Comparison of ENCODE assay signal across 23 cellular contexts in genomic region chr14:71001742-71002141, GRCh38.
A peak's percentile ranks its signal among the peaks of the same experiment; 100 is the strongest.
DNase-seq lines count a peak whose midpoint lies in the region; ATAC-seq, FAIRE-seq and TF ChIP-seq lines count a peak whose summit lies in the region.
"Had no signal": no experiment of that assay in that cellular context is flagged by ENCODE, and none has a peak within 500 bp of the region (broad histone marks: within the 10 kb centered on the region; RNA-seq: fewer than 3 reads in every experiment).

No MANE protein-coding gene starts in this region.

- peak overlapping the region; percentile 57 for H3K27ac Mint-ChIP-seq in activated CD8-positive, alpha-beta T cell treated with anti-CD3 and anti-CD28 coated beads for 36 hours
- no peak overlapping the region for H3K27ac Mint-ChIP-seq in activated CD8-positive, alpha-beta T cell treated with anti-CD3 and anti-CD28 coated beads, Interleukin-2, amount 10 ng/mL, durations not matched to agents 7 days and 5 days
- peak overlapping the region; percentile 79 for H3K27ac Mint-ChIP-seq in CD4-positive, alpha-beta T cell
- H3K27ac Mint-ChIP-seq in T-helper 17 cell (peak overlapping the region; percentile 30), immature natural killer cell (peak overlapping the region; percentile 15 to 77 (median 68))
- H3K27ac Mint-ChIP-seq: activated CD4-positive, alpha-beta T cell treated with anti-CD3 and anti-CD28 coated beads, Interleukin-2, amount 10 ng/mL, durations not matched to agents 7 days and 5 days; B cell had no signal

- POLR2A ChIA-PET in activated CD8-positive, alpha-beta T cell treated with anti-CD3 and anti-CD28 coated beads for 36 hours (lab: Charles Lee): no interaction called here
- POLR2A ChIA-PET in activated CD8-positive, alpha-beta T cell treated with anti-CD3 and anti-CD28 coated beads, Interleukin-2, amount 10 ng/mL, durations not matched to agents 7 days and 5 days (lab: Charles Lee): no interaction called here
- POLR2A ChIA-PET in CD4-positive, alpha-beta T cell (lab: Charles Lee): no interaction called here

- DNase-seq in activated CD8-positive, alpha-beta T cell treated with anti-CD3 and anti-CD28 coated beads for 36 hours: no peak
- no peak for DNase-seq in activated CD8-positive, alpha-beta T cell treated with anti-CD3 and anti-CD28 coated beads, Interleukin-2, amount 10 ng/mL, durations not matched to agents 7 days and 5 days
- no peak for DNase-seq in CD4-positive, alpha-beta T cell
- no peak for DNase-seq in T-helper 17 cell
- no peak for DNase-seq in immature natural killer cell
- DNase-seq in GM19239 (ENCODE audit: insufficient read length, low spot score): no peak
- DNase-seq in left colon: no peak
- DNase-seq: activated CD4-positive, alpha-beta T cell treated with anti-CD3 and anti-CD28 coated beads, Interleukin-2, amount 10 ng/mL, durations not matched to agents 7 days and 5 days; activated naive CD4-positive, alpha-beta T cell; cerebellar nuclear complex; hippocampal formation; NCI-H1048; NCI-H2029; NCI-H446 treated with DMSO at 0.1 percent for 48 hours; retina; SHP77; trophoblast cell had no signal

- H3K27me3 ChIP-seq in CD4-positive, alpha-beta T cell (ENCODE audit: control insufficient read depth, insufficient read depth, low read length): no peaks in the 10 kb centered on the region
- H3K27me3 ChIP-seq: ascending aorta had no signal

- H3K27me3 Mint-ChIP-seq in activated CD8-positive, alpha-beta T cell treated with anti-CD3 and anti-CD28 coated beads for 36 hours: no peaks in the 10 kb centered on the region
- H3K27me3 Mint-ChIP-seq in activated CD8-positive, alpha-beta T cell treated with anti-CD3 and anti-CD28 coated beads, Interleukin-2, amount 10 ng/mL, durations not matched to agents 7 days and 5 days (ENCODE audit: low read depth): no peaks in the 10 kb centered on the region
- H3K27me3 Mint-ChIP-seq in CD4-positive, alpha-beta T cell: no peaks in the 10 kb centered on the region
- no peaks in the 10 kb centered on the region for H3K27me3 Mint-ChIP-seq in T-helper 17 cell
- no peaks in the 10 kb centered on the region for H3K27me3 Mint-ChIP-seq in immature natural killer cell (ENCODE audit: low read depth in 3 of 3)
- H3K27me3 Mint-ChIP-seq: activated CD4-positive, alpha-beta T cell treated with anti-CD3 and anti-CD28 coated beads, Interleukin-2, amount 10 ng/mL, durations not matched to agents 7 days and 5 days; B cell had no signal

- CTCF ChIA-PET in activated CD8-positive, alpha-beta T cell treated with anti-CD3 and anti-CD28 coated beads for 36 hours (lab: Charles Lee): interaction anchor here (0.9 kb wide), 1 partner anchor 184 kb away, joined by 4 read pairs; no protein-coding TSS in a partner anchor
- CTCF ChIA-PET in activated CD8-positive, alpha-beta T cell treated with anti-CD3 and anti-CD28 coated beads, Interleukin-2, amount 10 ng/mL, durations not matched to agents 7 days and 5 days (lab: Charles Lee): interaction anchor here (0.8 to 1.4 kb wide), 2 partner anchors 24 to 29 kb away, joined by 3 read pairs; no protein-coding TSS in a partner anchor
- CTCF ChIA-PET in CD4-positive, alpha-beta T cell (lab: Charles Lee): interaction anchor here (1.0 kb wide), 1 partner anchor 94 kb away, joined by 3 read pairs; the partner anchor contains the start of gene PCNX1

- TF ChIP-seq CTCF in activated CD8-positive, alpha-beta T cell treated with anti-CD3 and anti-CD28 coated beads for 36 hours (IDR thresholded peaks at IDR 0.05): no peak
- no peak for TF ChIP-seq CTCF in CD4-positive, alpha-beta T cell (IDR thresholded peaks at IDR 0.05)

- H3K27ac ChIP-seq in CD4-positive, alpha-beta T cell (ENCODE audit: low read depth, low read length): no peak overlapping the region
- H3K27ac ChIP-seq: ascending aorta had no signal

- no peak for FAIRE-seq in GM19239 (lab: Jason Lieb, UNC)
- FAIRE-seq: A204.1, H54, islet of Langerhans had no signal

- H3K9me3 Mint-ChIP-seq in activated CD8-positive, alpha-beta T cell treated with anti-CD3 and anti-CD28 coated beads for 36 hours: no peaks in the 10 kb centered on the region
- no peaks in the 10 kb centered on the region for H3K9me3 Mint-ChIP-seq in activated CD8-positive, alpha-beta T cell treated with anti-CD3 and anti-CD28 coated beads, Interleukin-2, amount 10 ng/mL, durations not matched to agents 7 days and 5 days (ENCODE audit: insufficient read depth)
- no peaks in the 10 kb centered on the region for H3K9me3 Mint-ChIP-seq in CD4-positive, alpha-beta T cell
- no peaks in the 10 kb centered on the region for H3K9me3 Mint-ChIP-seq in immature natural killer cell
- H3K9me3 Mint-ChIP-seq: activated CD4-positive, alpha-beta T cell treated with anti-CD3 and anti-CD28 coated beads, Interleukin-2, amount 10 ng/mL, durations not matched to agents 7 days and 5 days had no signal

- ATAC-seq in activated CD8-positive, alpha-beta T cell treated with anti-CD3 and anti-CD28 coated beads for 36 hours: no peak
- no peak for ATAC-seq in activated CD8-positive, alpha-beta T cell treated with anti-CD3 and anti-CD28 coated beads, Interleukin-2, amount 10 ng/mL, durations not matched to agents 7 days and 5 days
- no peak for ATAC-seq in CD4-positive, alpha-beta T cell (ENCODE audit: poor library complexity)
- no peak for ATAC-seq in T-helper 17 cell
- no peak for ATAC-seq in esophagus mucosa
- ATAC-seq in left colon: no peak

- H3K36me3 Mint-ChIP-seq in activated CD8-positive, alpha-beta T cell treated with anti-CD3 and anti-CD28 coated beads for 36 hours (ENCODE audit: low read depth): peaks cover 30% of the 10 kb centered on the region
- peaks cover 40% of the 10 kb centered on the region for H3K36me3 Mint-ChIP-seq in activated CD8-positive, alpha-beta T cell treated with anti-CD3 and anti-CD28 coated beads, Interleukin-2, amount 10 ng/mL, durations not matched to agents 7 days and 5 days (ENCODE audit: low read depth)
- H3K36me3 Mint-ChIP-seq in CD4-positive, alpha-beta T cell (ENCODE audit: low read depth): peaks cover 72% of the 10 kb centered on the region
- H3K36me3 Mint-ChIP-seq in T-helper 17 cell (ENCODE audit: low read depth) (peaks cover 5% of the 10 kb centered on the region), immature natural killer cell (peaks cover 20 to 29% (median 20%) of the 10 kb centered on the region in 3 donors)

- intact Hi-C loops in activated CD8-positive, alpha-beta T cell treated with anti-CD3 and anti-CD28 coated beads for 36 hours (cut with micrococcal nuclease): no loop called here
- intact Hi-C loops in CD4-positive, alpha-beta T cell (cut with DNase I, micrococcal nuclease): no loop called here
- intact Hi-C loops in left colon (cut with DNase I, micrococcal nuclease): no loop called here

- no peak overlapping the region for H3K4me3 Mint-ChIP-seq in activated CD8-positive, alpha-beta T cell treated with anti-CD3 and anti-CD28 coated beads for 36 hours
- no peak overlapping the region for H3K4me3 Mint-ChIP-seq in activated CD8-positive, alpha-beta T cell treated with anti-CD3 and anti-CD28 coated beads, Interleukin-2, amount 10 ng/mL, durations not matched to agents 7 days and 5 days
- H3K4me3 Mint-ChIP-seq in CD4-positive, alpha-beta T cell: no peak overlapping the region
- H3K4me3 Mint-ChIP-seq in T-helper 17 cell (no peak overlapping the region), immature natural killer cell (peak overlapping the region in 1 of 5 donors; percentile 38)
- H3K4me3 Mint-ChIP-seq: activated CD4-positive, alpha-beta T cell treated with anti-CD3 and anti-CD28 coated beads, Interleukin-2, amount 10 ng/mL, durations not matched to agents 7 days and 5 days; B cell had no signal

- no peaks in the 10 kb centered on the region for H3K9me3 ChIP-seq in CD4-positive, alpha-beta T cell (ENCODE audit: control insufficient read depth, low read length)
- H3K9me3 ChIP-seq in T-helper 17 cell (ENCODE audit: control insufficient read depth, low read length, poor library complexity, severe bottlenecking): no peaks in the 10 kb centered on the region
- H3K9me3 ChIP-seq: ascending aorta had no signal

- peaks cover 77% of the 10 kb centered on the region for H3K4me1 Mint-ChIP-seq in activated CD8-positive, alpha-beta T cell treated with anti-CD3 and anti-CD28 coated beads for 36 hours (ENCODE audit: low read depth)
- H3K4me1 Mint-ChIP-seq in activated CD8-positive, alpha-beta T cell treated with anti-CD3 and anti-CD28 coated beads, Interleukin-2, amount 10 ng/mL, durations not matched to agents 7 days and 5 days (ENCODE audit: low read depth): peaks cover 43% of the 10 kb centered on the region
- H3K4me1 Mint-ChIP-seq in CD4-positive, alpha-beta T cell (ENCODE audit: low read depth): peaks cover 85% of the 10 kb centered on the region
- H3K4me1 Mint-ChIP-seq in T-helper 17 cell (peaks cover 33% of the 10 kb centered on the region), immature natural killer cell (peaks cover 73 to 80% of the 10 kb centered on the region in 2 donors)
